11 cellular contexts compared by ENCODE assay signal in the genomic region with DNA sequence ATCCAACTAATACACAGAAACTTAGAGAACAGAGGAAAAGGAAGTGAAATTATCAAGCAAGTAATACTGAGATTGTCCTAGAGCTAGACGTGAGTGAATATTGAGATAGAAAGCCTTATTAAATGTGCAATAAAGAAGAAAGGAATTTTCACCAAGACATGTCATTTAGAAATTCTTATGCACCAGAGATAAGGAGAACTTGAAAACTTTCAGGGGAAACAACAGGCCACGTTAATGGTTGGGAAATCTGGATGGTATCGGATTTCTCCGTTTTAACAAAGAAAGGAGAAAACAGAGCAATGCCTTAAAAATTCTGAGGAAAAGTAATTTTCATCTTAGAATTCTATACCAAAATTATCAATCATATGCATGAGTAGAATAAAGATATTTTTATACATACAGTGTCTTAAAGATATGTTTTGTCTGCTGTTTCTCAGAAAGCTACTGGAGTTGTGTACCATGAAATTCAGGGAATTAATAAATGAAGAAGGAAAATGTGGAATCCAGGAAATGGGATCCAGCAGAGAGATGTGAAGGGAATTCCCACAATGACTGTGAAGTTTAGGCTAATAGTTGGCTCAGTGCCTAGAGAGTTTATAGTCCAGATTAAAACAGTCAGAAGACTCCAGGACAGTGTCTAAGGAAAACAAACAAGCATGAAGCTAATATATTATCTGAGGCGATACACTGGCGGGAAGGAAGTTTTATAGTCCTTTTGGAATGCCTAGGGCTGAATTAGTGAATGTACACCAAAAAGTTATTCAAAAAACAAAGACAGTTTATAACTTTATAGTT.
DNase-seq lines count a peak whose midpoint lies in the region; ATAC-seq, FAIRE-seq and TF ChIP-seq lines count a peak whose summit lies in the region.
"Had no signal": no experiment of that assay in that cellular context is flagged by ENCODE, and none has a peak within 500 bp of the region (broad histone marks: within the 10 kb centered on the region; RNA-seq: fewer than 3 reads in every experiment).

No MANE protein-coding gene starts in this region.

- DNase-seq in NCI-H82 (lab: John Stamatoyannopoulos, UW) (peak; percentile 30), NCI-H82 treated with DMSO at 0.1 percent for 48 hours (lab: John Stamatoyannopoulos, UW; ENCODE audit: unreplicated experiment) (no peak), bronchial epithelial cell (ENCODE audit: low read depth) (peak; percentile 39), left lobe of liver (ENCODE audit: low spot score) (no peak), NOMO-1 (lab: John Stamatoyannopoulos, UW; ENCODE audit: unreplicated experiment in 2 of 2) (no peak), lower lobe of right lung (no peak)
- DNase-seq: MG63, NCI-H510A had no signal

- no peak overlapping the region for H3K27ac ChIP-seq in lower lobe of right lung
- H3K27ac ChIP-seq: thoracic aorta had no signal

- TF ChIP-seq CTCF in bronchial epithelial cell (IDR thresholded peaks at IDR 0.05; ENCODE audit: insufficient read depth, low read length, severe bottlenecking), result no peak
- TF ChIP-seq CTCF in lower lobe of right lung (IDR thresholded peaks at IDR 0.05), result no peak

- H3K4me3 ChIP-seq in bronchial epithelial cell (ENCODE audit: low read depth, low read length) (no peak overlapping the region), lower lobe of right lung (no peak overlapping the region)
- H3K4me3 ChIP-seq: MG63, thoracic aorta had no signal

- H3K9me3 ChIP-seq in lower lobe of right lung, result no peaks in the 10 kb centered on the region
- H3K9me3 ChIP-seq: MG63, thoracic aorta had no signal

- no peak for FAIRE-seq in bronchial epithelial cell (lab: Jason Lieb, UNC)

- H3K27me3 ChIP-seq in bronchial epithelial cell (ENCODE audit: control insufficient read depth, insufficient read depth, low read length) (no peaks in the 10 kb centered on the region), lower lobe of right lung (ENCODE audit: low read depth) (no peaks in the 10 kb centered on the region)
- H3K27me3 ChIP-seq: MG63 had no signal

- no peaks in the 10 kb centered on the region for H3K4me1 ChIP-seq in lower lobe of right lung

- H3K36me3 ChIP-seq in bronchial epithelial cell (ENCODE audit: control insufficient read depth, insufficient read depth, low read length), result no peaks in the 10 kb centered on the region
- no peaks in the 10 kb centered on the region for H3K36me3 ChIP-seq in lower lobe of right lung
- H3K36me3 ChIP-seq: MG63, thoracic aorta had no signal

- intact Hi-C loops in lower lobe of right lung (cut with DNase I), result no loop called here

- ATAC-seq in left lobe of liver, result peak; percentile 32
- no peak for ATAC-seq in GM18511 (IDR thresholded peaks at IDR 0.05; ENCODE audit: unreplicated experiment)
- no peak for ATAC-seq in GM21619 (IDR thresholded peaks at IDR 0.05; ENCODE audit: unreplicated experiment)
- no peak for ATAC-seq in lower lobe of right lung

Comparison
In these comparisons a context has a peak if more than half of its experiments do, and no peak if none do; other contexts are left out.
1. DNase-seq: peak in NCI-H82 (single experiment) and bronchial epithelial cell (single experiment); none in NCI-H82 treated with DMSO at 0.1 percent for 48 hours (single experiment), left lobe of liver (single experiment), NOMO-1 (0 of 2) and lower lobe of right lung (single experiment).